Comparison of ENCODE assay signal across 8 cellular contexts in the genomic region with DNA sequence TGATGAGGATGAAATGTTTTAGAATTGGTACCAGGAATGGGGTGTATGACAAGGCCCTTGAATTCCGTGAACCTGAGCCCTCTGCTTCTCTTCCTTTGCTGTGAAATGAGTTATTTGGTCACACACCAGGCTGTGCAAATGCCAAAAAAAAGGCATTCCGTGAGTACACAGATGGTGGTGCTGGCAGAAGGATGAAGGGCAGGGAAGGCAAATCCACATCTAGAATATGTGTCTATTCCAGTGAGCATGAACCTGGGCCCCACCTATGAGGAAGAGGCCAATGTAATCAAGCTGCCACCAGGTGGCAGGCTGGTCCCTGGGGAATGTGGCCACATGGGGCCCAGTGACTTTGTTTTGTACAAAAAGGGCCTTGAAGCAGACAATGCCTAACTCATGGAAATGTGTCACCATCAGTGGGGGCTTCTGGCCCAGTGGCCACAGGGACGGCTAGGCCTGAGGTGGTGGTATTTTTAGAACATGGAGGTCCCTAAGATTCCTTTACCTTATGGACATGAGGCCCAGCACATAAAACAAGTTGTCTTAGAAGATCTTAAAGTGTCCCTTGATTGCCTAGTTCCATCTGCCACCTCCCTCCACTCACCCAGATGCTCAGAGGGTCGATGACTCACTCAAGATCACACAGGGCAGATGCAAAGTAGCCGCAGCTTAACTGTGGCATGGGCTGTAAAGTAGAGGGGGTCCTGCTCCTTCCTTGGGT. TPM values are rescaled to one million over a fixed set of nuclear protein-coding genes. Genes with fewer than 3 reads are reported as not detected.
DNase-seq lines count a peak whose midpoint lies in the region; ATAC-seq lines count a peak whose summit lies in the region.

No MANE protein-coding gene starts in this region.

- DNase-seq in DMS 273 treated with DMSO at 0.1 percent for 48 hours (lab: John Stamatoyannopoulos, UW) (peak; percentile 28), HuH-7.5 (ENCODE audit: low spot score) (peak; percentile 85), SK-MEL-5 (ENCODE audit: low read depth, low spot score) (peak; percentile 68), glomerular visceral epithelial cell (ENCODE audit: extremely low spot score) (peak; percentile 61), pulmonary artery endothelial cell (ENCODE audit: low read depth, low spot score) (peak; percentile 60)
- peak; percentile 81 for DNase-seq in activated naive CD4-positive, alpha-beta T cell treated with Interleukin-2 at 50 U/mL for 16 hours

- in situ Hi-C loops in SK-MEL-5 (cut with HindIII; ENCODE audit: low pct_unique_long_range_greater_than_20kb, low sequenced_read_pairs), result loop anchor here (25.0 kb wide), 1 partner anchor 104 kb away; a partner anchor contains a TSS

- no peak for ATAC-seq in GM21447 (IDR thresholded peaks at IDR 0.05; ENCODE audit: unreplicated experiment)
- ATAC-seq in HG03565 (IDR thresholded peaks at IDR 0.05; ENCODE audit: unreplicated experiment), result no peak

RNA-seq across cellular contexts. Expression of a gene that starts 3.9 kb away (rescaled TPM):
- total RNA-seq in SK-MEL-5 (2014; rRNA removed; shearing (Covaris generic)), result 12.2 and 14.2 TPM in 2 replicates
- polyA plus RNA-seq in SK-MEL-5 (2015; cell fraction: cytosol; rRNA removed), result 17.1 and 23.9 TPM in 2 replicates
- polyA plus RNA-seq in SK-MEL-5 (2015; cell fraction: nucleus; rRNA removed), result 102 and 175 TPM in 2 replicates
- 16.8 and 18.1 TPM in 2 replicates for total RNA-seq in pulmonary artery endothelial cell

RNA-seq across cellular contexts. Expression of a gene that starts 5.7 kb away (rescaled TPM):
- 4.0 and 7.4 TPM in 2 replicates for total RNA-seq in SK-MEL-5 (2014; rRNA removed; shearing (Covaris generic))
- 11.0 and 18.4 TPM in 2 replicates for polyA plus RNA-seq in SK-MEL-5 (2015; cell fraction: cytosol; rRNA removed)
- 12.7 and 30.4 TPM in 2 replicates for polyA plus RNA-seq in SK-MEL-5 (2015; cell fraction: nucleus; rRNA removed)
- total RNA-seq in pulmonary artery endothelial cell, result 34.5 and 35.0 TPM in 2 replicates

RNA-seq across cellular contexts. Expression of a gene that starts 34.3 kb away (rescaled TPM):
- 0.59 and 0.82 TPM in 2 replicates for total RNA-seq in SK-MEL-5 (2014; rRNA removed; shearing (Covaris generic))
- polyA plus RNA-seq in SK-MEL-5 (2015; cell fraction: cytosol; rRNA removed), result 2.9 and 4.2 TPM in 2 replicates
- 6.9 and 7.3 TPM in 2 replicates for polyA plus RNA-seq in SK-MEL-5 (2015; cell fraction: nucleus; rRNA removed)
- 1.3 and 1.6 TPM in 2 replicates for total RNA-seq in pulmonary artery endothelial cell

RNA-seq across cellular contexts. Expression of a gene that starts 34.4 kb away (rescaled TPM):
- 83.1 and 92.2 TPM in 2 replicates for total RNA-seq in SK-MEL-5 (2014; rRNA removed; shearing (Covaris generic))
- 60.5 and 77.8 TPM in 2 replicates for polyA plus RNA-seq in SK-MEL-5 (2015; cell fraction: cytosol; rRNA removed)
- 8.7 and 19.9 TPM in 2 replicates for polyA plus RNA-seq in SK-MEL-5 (2015; cell fraction: nucleus; rRNA removed)
- total RNA-seq in pulmonary artery endothelial cell, result 32.2 and 43.2 TPM in 2 replicates

RNA-seq across cellular contexts. Expression of a gene that starts 34.4 kb away (rescaled TPM):
- total RNA-seq in SK-MEL-5 (2014; rRNA removed; shearing (Covaris generic)), result 54.6 and 62.9 TPM in 2 replicates
- polyA plus RNA-seq in SK-MEL-5 (2015; cell fraction: cytosol; rRNA removed), result 201 and 252 TPM in 2 replicates
- polyA plus RNA-seq in SK-MEL-5 (2015; cell fraction: nucleus; rRNA removed), result 72.8 and 89.8 TPM in 2 replicates
- total RNA-seq in pulmonary artery endothelial cell, result 18.7 and 29.6 TPM in 2 replicates

Comparison
In these comparisons a context has a peak if more than half of its experiments do, and no peak if none do; other contexts are left out.
1. DNase-seq: peak in every context shown above with its lines; median percentile 85 in HuH-7.5; 81 in activated naive CD4-positive, alpha-beta T cell treated with Interleukin-2 at 50 U/mL for 16 hours; 68 in SK-MEL-5; 61 in glomerular visceral epithelial cell; 60 in pulmonary artery endothelial cell; 28 in DMS 273 treated with DMSO at 0.1 percent for 48 hours.